13 cellular contexts compared by ENCODE assay signal in the genomic region with DNA sequence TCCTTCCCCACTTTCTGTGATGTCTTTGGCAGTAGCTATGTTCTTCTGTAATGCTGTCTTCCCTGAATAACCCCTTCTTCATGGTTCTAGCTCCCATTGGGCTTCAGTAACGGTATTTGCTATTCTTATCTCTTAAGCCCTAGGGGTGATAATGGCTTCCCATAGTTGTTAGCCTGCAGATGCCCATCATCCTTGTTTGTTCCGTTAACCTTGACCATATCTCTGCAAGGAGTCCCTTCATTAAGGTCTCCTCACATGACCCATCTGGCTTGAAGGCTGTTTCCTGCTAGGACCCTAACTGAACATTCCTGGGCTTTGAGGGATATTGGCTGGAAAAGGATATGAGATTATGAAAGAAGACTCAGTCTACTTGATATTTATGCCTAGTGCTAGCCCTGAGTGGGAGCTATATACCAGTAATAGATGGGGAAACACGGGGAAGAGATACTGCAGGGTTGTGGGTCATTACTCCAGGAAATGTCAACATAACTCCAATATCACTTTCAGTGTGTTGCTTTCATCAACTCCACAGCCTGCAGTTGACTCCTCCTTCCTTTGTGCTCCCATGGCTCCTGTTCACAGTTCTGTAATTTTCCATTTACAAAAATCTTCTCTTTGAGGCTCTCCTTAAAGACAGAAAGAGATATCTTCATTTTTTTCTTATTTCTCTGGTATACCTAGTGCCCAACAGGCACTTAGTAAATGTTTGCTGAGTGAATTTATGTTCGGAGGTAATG. TPM values are rescaled to one million over a fixed set of nuclear protein-coding genes. Genes with fewer than 3 reads are reported as not detected.
A peak's percentile ranks its signal among the peaks of the same experiment; 100 is the strongest.
DNase-seq lines count a peak whose midpoint lies in the region; ATAC-seq, FAIRE-seq and TF ChIP-seq lines count a peak whose summit lies in the region.
"Had no signal": no experiment of that assay in that cellular context is flagged by ENCODE, and none has a peak within 500 bp of the region (broad histone marks: within the 10 kb centered on the region; RNA-seq: fewer than 3 reads in every experiment).

No MANE protein-coding gene starts in this region.

- TF ChIP-seq EP300 in K562 (IDR thresholded peaks at IDR 0.05; ENCODE audit: low read length), result peak; percentile 68

- H3K79me2 ChIP-seq in K562 (ENCODE audit: control insufficient read depth, insufficient read depth, low read length), result peaks cover 15% of the 10 kb centered on the region
- no peaks in the 10 kb centered on the region for H3K79me2 ChIP-seq in H9 (ENCODE audit: insufficient read depth, low read length)

- no peak overlapping the region for H4K91ac ChIP-seq in H9 (ENCODE audit: insufficient read length, low read depth, low read length)

- H3K27ac ChIP-seq in K562 (ENCODE audit: extremely low read depth, low read depth, low read length) (peak overlapping the region; percentile 7; the same call in 1 of the 3 replicates), upper lobe of right lung (no peak overlapping the region), H9 (ENCODE audit: insufficient read length, low read depth, low read length) (no peak overlapping the region)

- no peaks in the 10 kb centered on the region for H4K20me1 ChIP-seq in K562 (replicated peaks; ENCODE audit: control insufficient read depth, insufficient read depth, low read length)
- no peaks in the 10 kb centered on the region for H4K20me1 ChIP-seq in H9 (ENCODE audit: control insufficient read depth, insufficient read depth, insufficient read length)

- ATAC-seq in K562 (no peak), upper lobe of right lung (peak; percentile 41), GM21381 (IDR thresholded peaks at IDR 0.05; ENCODE audit: unreplicated experiment) (no peak), HG03135 (IDR thresholded peaks at IDR 0.05; ENCODE audit: unreplicated experiment) (no peak)

- no peak for TF ChIP-seq CTCF in K562 (IDR thresholded peaks at IDR 0.05 in 2 of 3, conservative IDR thresholded peaks at IDR 0.05 in 1 of 3; ENCODE audit: insufficient read depth in 2 of 3, low read depth in 1 of 3, low read length in 3 of 3)
- TF ChIP-seq CTCF in upper lobe of right lung (IDR thresholded peaks at IDR 0.05), result no peak
- TF ChIP-seq CTCF in H9 (conservative IDR thresholded peaks at IDR 0.05), result no peak

- H3K36me3 ChIP-seq in K562 (ENCODE audit: control insufficient read depth, insufficient read depth, low read length), result peaks cover 6% of the 10 kb centered on the region; the same call in 1 of the 3 replicates
- peaks cover 5% of the 10 kb centered on the region for H3K36me3 ChIP-seq in upper lobe of right lung

- CTCF ChIA-PET in activated naive CD4-positive, alpha-beta T cell treated with anti-CD3 and anti-CD28 coated beads for 36 hours (lab: Charles Lee), result interaction anchor here (1.0 to 11.6 kb wide), 5 partner anchors 14 to 130 kb away, joined by 3 to 158 read pairs (median 10); a partner anchor contains a TSS
- CTCF ChIA-PET in K562 (lab: Yijun Ruan, JAX; ENCODE audit: low intra/inter-chr PET ratio), result no interaction called here

- H3K14ac ChIP-seq in H9 (ENCODE audit: insufficient read depth, low read length), result no peak overlapping the region

- in situ Hi-C loops in K562 (cut with MboI), result loop anchor here (5.0 kb wide), 1 partner anchor 101 kb away; no protein-coding TSS in a partner anchor

- H3K4me1 ChIP-seq in K562 (replicated peaks in 1 of 2; ENCODE audit: control insufficient read depth in 2 of 2, insufficient read depth in 2 of 2, low read length in 2 of 2) (peaks cover 9 to 36% of the 10 kb centered on the region in 2 experiments; a peak in 4 of 5 replicates), upper lobe of right lung (peaks cover 39% of the 10 kb centered on the region), H9 (ENCODE audit: insufficient read depth, low read length) (no peaks in the 10 kb centered on the region)

- H3K27me3 Mint-ChIP-seq in activated naive CD4-positive, alpha-beta T cell treated with anti-CD3 and anti-CD28 coated beads for 36 hours (ENCODE audit: low read depth), result no peaks in the 10 kb centered on the region
- H3K27me3 Mint-ChIP-seq in H9 (ENCODE audit: low read depth), result no peaks in the 10 kb centered on the region; the same call in 1 of the 2 replicates

- no peaks in the 10 kb centered on the region for H3K27me3 ChIP-seq in K562 (ENCODE audit: control insufficient read depth in 2 of 2, insufficient read depth in 2 of 2, low read length in 2 of 2)
- no peaks in the 10 kb centered on the region for H3K27me3 ChIP-seq in upper lobe of right lung
- H3K27me3 ChIP-seq in H9 (ENCODE audit: insufficient read depth, low read length), result no peaks in the 10 kb centered on the region

- TF ChIP-seq RAD21 in K562 (CRISPR knock-in tag; conservative IDR thresholded peaks at IDR 0.05 in 1 of 2, IDR thresholded peaks at IDR 0.05 in 1 of 2), result no peak

- no peaks in the 10 kb centered on the region for H3K79me1 ChIP-seq in H9 (ENCODE audit: insufficient read depth, low read depth, low read length, poor library complexity, severe bottlenecking)

- no peak overlapping the region for H3K4me3 ChIP-seq in K562
- H3K4me3 ChIP-seq in upper lobe of right lung, result peak overlapping the region; percentile 11

- H4K5ac ChIP-seq in H9 (ENCODE audit: insufficient read length, low read depth, low read length), result no peak overlapping the region

- H3K56ac ChIP-seq in H9 (ENCODE audit: insufficient read length, low read depth, low read length), result no peak overlapping the region

- no peak overlapping the region for H2BK120ac ChIP-seq in H9 (ENCODE audit: low read depth, low read length, poor library complexity, severe bottlenecking)

- peak; percentile 57 for FAIRE-seq in K562 (lab: Jason Lieb, UNC)
- FAIRE-seq: GM12892 had no signal

- no peak overlapping the region for H2BK12ac ChIP-seq in H9 (ENCODE audit: insufficient read length, low read depth, low read length)

- no peak overlapping the region for H3K4ac ChIP-seq in H9 (ENCODE audit: low read depth, low read length)

- BruUV-seq in K562 (replicated peaks; lab: Mats Ljungman, UMichigan), result no TSS peak

- H4K8ac ChIP-seq in H9 (replicated peaks; ENCODE audit: insufficient read length, low read depth, low read length), result no peak overlapping the region

- H3K23me2 ChIP-seq in H9 (ENCODE audit: insufficient read length, low read depth, low read length, poor library complexity, severe bottlenecking), result no peaks in the 10 kb centered on the region

- no peak overlapping the region for H3K18ac ChIP-seq in H9 (ENCODE audit: insufficient read length, low read depth, low read length)

- H3K36me3 Mint-ChIP-seq in activated naive CD4-positive, alpha-beta T cell treated with anti-CD3 and anti-CD28 coated beads for 36 hours (ENCODE audit: low read depth), result peaks cover 6% of the 10 kb centered on the region
- no peaks in the 10 kb centered on the region for H3K36me3 Mint-ChIP-seq in H9 (ENCODE audit: insufficient read depth in 1 of 3, low read depth in 3 of 3)

- POLR2A ChIA-PET in K562 (lab: Yijun Ruan, JAX), result interaction anchor here (0.6 to 4.6 kb wide), 4 partner anchors 10 to 155 kb away, joined by 3 to 41 read pairs (median 4); a partner anchor contains a TSS

- peak overlapping the region; percentile 14 for H3K4me3 Mint-ChIP-seq in activated naive CD4-positive, alpha-beta T cell treated with anti-CD3 and anti-CD28 coated beads for 36 hours
- H3K4me3 Mint-ChIP-seq in H9, result no peak overlapping the region

- H3K4me1 Mint-ChIP-seq in activated naive CD4-positive, alpha-beta T cell treated with anti-CD3 and anti-CD28 coated beads for 36 hours (ENCODE audit: low read depth), result peaks cover 63% of the 10 kb centered on the region
- H3K4me1 Mint-ChIP-seq in H9, result peaks cover 0 to under 1% of the 10 kb centered on the region in 2 experiments; a peak in 2 of 4 replicates

- no peak overlapping the region for H2AK5ac ChIP-seq in H9 (ENCODE audit: insufficient read length, low read length)

- no peak for DNase-seq in activated naive CD4-positive, alpha-beta T cell treated with anti-CD3 and anti-CD28 coated beads for 36 hours
- no peak for DNase-seq in activated naive CD4-positive, alpha-beta T cell treated with Interleukin-2 at 50 U/mL for 16 hours
- peak; percentile 45 for DNase-seq in NCI-H146 treated with DMSO at 0.1 percent for 48 hours (lab: John Stamatoyannopoulos, UW; ENCODE audit: unreplicated experiment)
- peak in 1 of 4 experiments; percentile 41 for DNase-seq in K562 (ENCODE audit: extremely low read depth in 1 of 4, low spot score in 3 of 4)
- DNase-seq in upper lobe of right lung, result no peak
- no peak for DNase-seq in H9
- DNase-seq: dermis blood vessel endothelial cell, NCI-H1092, NCI-H510A treated with DMSO at 0.1 percent for 48 hours, trophoblast cell had no signal

- no peaks in the 10 kb centered on the region for H3K9me3 Mint-ChIP-seq in activated naive CD4-positive, alpha-beta T cell treated with anti-CD3 and anti-CD28 coated beads for 36 hours
- no peaks in the 10 kb centered on the region for H3K9me3 Mint-ChIP-seq in H9

- no peaks in the 10 kb centered on the region for H3K9me1 ChIP-seq in K562 (ENCODE audit: control insufficient read depth, insufficient read depth, low read length)

- no peak overlapping the region for H3K27ac Mint-ChIP-seq in activated naive CD4-positive, alpha-beta T cell treated with anti-CD3 and anti-CD28 coated beads for 36 hours
- H3K27ac Mint-ChIP-seq in H9, result no peak overlapping the region

- H3K23ac ChIP-seq in H9 (ENCODE audit: insufficient read length, low read depth, low read length), result no peak overlapping the region

- no peak overlapping the region for H3T11ph ChIP-seq in H9 (ENCODE audit: low read length)

- H3K9ac ChIP-seq in K562 (ENCODE audit: insufficient read depth in 1 of 2, low read depth in 2 of 2, low read length in 2 of 2) (no peak overlapping the region), H9 (ENCODE audit: extremely low read depth, insufficient read length, low read length) (no peak overlapping the region)

- H2BK5ac ChIP-seq in H9 (ENCODE audit: insufficient read length, low read length), result no peak overlapping the region

- H3K9me3 ChIP-seq in K562 (replicated peaks; ENCODE audit: control insufficient read depth, insufficient read depth, low read depth, low read length), result no peaks in the 10 kb centered on the region
- no peaks in the 10 kb centered on the region for H3K9me3 ChIP-seq in upper lobe of right lung
- no peaks in the 10 kb centered on the region for H3K9me3 ChIP-seq in H9 (ENCODE audit: control insufficient read depth, low read depth, low read length)

- 19% methylated on average over 4 of the region's 4 CpGs for WGBS in K562 (ENCODE audit: insufficient coverage, low coverage, missing lambda C conversion rate)
- no CpG with 5 or more reads among the region's 4 CpGs for WGBS in H9 (ENCODE audit: extremely low coverage, insufficient read length, low lambda C conversion rate)

- H3K4me2 ChIP-seq in K562 (ENCODE audit: insufficient read depth, low read length), result peak overlapping the region; percentile 59
- H3K4me2 ChIP-seq in H9 (ENCODE audit: insufficient read depth, insufficient read length, low read length), result no peak overlapping the region

- H2AFZ ChIP-seq in K562 (ENCODE audit: low read depth, low read length), result 0 out of 2 replicates have a peak overlapping the region, but pooled peaks have one; percentile 2
- no peak overlapping the region for H2AFZ ChIP-seq in H9 (ENCODE audit: low read length)

- no peak overlapping the region for H2BK20ac ChIP-seq in H9 (ENCODE audit: low read depth, low read length, poor library complexity, severe bottlenecking)

- TF ChIP-seq POLR2A in K562 (conservative IDR thresholded peaks at IDR 0.05), result no peak

- intact Hi-C loops in activated naive CD4-positive, alpha-beta T cell treated with anti-CD3 and anti-CD28 coated beads for 36 hours (cut with micrococcal nuclease), result loop anchor here (5.0 to 10.0 kb wide), 3 partner anchors 154 to 1209 kb away; a partner anchor contains a TSS
- intact Hi-C loops in K562 (cut with micrococcal nuclease) (no loop called here), upper lobe of right lung (cut with DNase I) (no loop called here)

- no peak overlapping the region for H2BK15ac ChIP-seq in H9 (ENCODE audit: low read depth, low read length)

RNA-seq across cellular contexts. Expression of a gene that starts 2.5 kb away (rescaled TPM):
- total RNA-seq in activated naive CD4-positive, alpha-beta T cell treated with anti-CD3 and anti-CD28 coated beads for 36 hours, result 10 to 100 TPM; 22.5 to 25.0 TPM
- total RNA-seq in K562 (2011; cell fraction: chromatin; rRNA removed; ENCODE audit: low replicate concordance), result 22.3 and 22.5 TPM in 2 replicates
- 18.4 and 20.3 TPM in 2 replicates for total RNA-seq in K562 (2011; cell fraction: nucleolus; rRNA removed)
- total RNA-seq in K562 (2011; cell fraction: nucleoplasm; rRNA removed), result 21.1 and 25.2 TPM in 2 replicates
- total RNA-seq in K562 (2014; rRNA removed), result 8.7 and 9.7 TPM in 2 replicates
- total RNA-seq in K562 (2014; rRNA removed; fragmentation: Illumina TruSeq; extraction: Trizol), result 13.6 and 17.0 TPM in 2 replicates
- 14.1 and 17.1 TPM in 2 replicates for total RNA-seq in K562 (2015; rRNA removed; fragmentation: Illumina TruSeq; extraction: Trizol)
- total RNA-seq in K562 (2021), result 9.7 and 10.4 TPM in 2 replicates
- polyA plus RNA-seq in K562 (2011; rRNA removed), result 13.1 and 21.7 TPM in 2 replicates
- 10.9 and 14.9 TPM in 2 replicates for polyA plus RNA-seq in K562 (2011; cell fraction: cytosol; rRNA removed)
- polyA plus RNA-seq in K562 (2011; cell fraction: nucleus; rRNA removed), result 6.1 and 10.3 TPM in 2 replicates
- 12.3 and 24.7 TPM in 2 replicates for polyA plus RNA-seq in K562 (2012)
- polyA plus RNA-seq in K562 (2014; fragmentation: Illumina TruSeq; extraction: Trizol), result 16.9 and 18.5 TPM in 2 replicates
- polyA plus RNA-seq in K562 (2014; fragmentation: Nextera tagmentation; extraction: Ambion mirVana), result 10 to 100 TPM; 15.6 to 19.8 TPM
- polyA plus RNA-seq in K562 (2014; rRNA removed), result 11.3 and 11.9 TPM in 2 replicates
- polyA minus RNA-seq in K562 (2011; rRNA and poly(A)+ RNA removed), result 9.1 and 12.0 TPM in 2 replicates
- polyA minus RNA-seq in K562 (2011; cell fraction: cytosol; rRNA and poly(A)+ RNA removed), result 2.0 and 7.4 TPM in 2 replicates
- polyA minus RNA-seq in K562 (2011; cell fraction: nucleus; rRNA and poly(A)+ RNA removed), result 6.5 and 6.6 TPM in 2 replicates
- 45.0 TPM for total RNA-seq in upper lobe of right lung
- total RNA-seq in H9 (2021), result 0.02 and 0.07 TPM in 2 replicates

RNA-seq across cellular contexts. Expression of a gene that starts 13.6 kb away (rescaled TPM):
- total RNA-seq in activated naive CD4-positive, alpha-beta T cell treated with anti-CD3 and anti-CD28 coated beads for 36 hours, result 10 to 100 TPM; 14.4 to 14.8 TPM
- total RNA-seq in K562 (2011; cell fraction: chromatin; rRNA removed; ENCODE audit: low replicate concordance), result 27.8 and 49.3 TPM in 2 replicates
- total RNA-seq in K562 (2011; cell fraction: nucleolus; rRNA removed), result 14.2 and 15.1 TPM in 2 replicates
- total RNA-seq in K562 (2011; cell fraction: nucleoplasm; rRNA removed), result 33.1 and 59.3 TPM in 2 replicates
- total RNA-seq in K562 (2014; rRNA removed) (13.5 and 14.7 TPM in 2 replicates), K562 (2014; rRNA removed; fragmentation: Illumina TruSeq; extraction: Trizol) (14.2 and 14.7 TPM in 2 replicates), K562 (2015; rRNA removed; fragmentation: Illumina TruSeq; extraction: Trizol) (11.5 and 12.9 TPM in 2 replicates), K562 (2021) (11.9 and 13.0 TPM in 2 replicates), upper lobe of right lung (32.6 TPM), H9 (2021) (30.4 and 30.7 TPM in 2 replicates)
- polyA plus RNA-seq in K562 (2011; rRNA removed) (11.4 and 16.2 TPM in 2 replicates), K562 (2014; fragmentation: Illumina TruSeq; extraction: Trizol) (10.5 and 10.8 TPM in 2 replicates), K562 (2014; fragmentation: Nextera tagmentation; extraction: Ambion mirVana) (1 to 10 TPM; 2.5 to 2.8 TPM), K562 (2014; rRNA removed) (12.1 and 12.3 TPM in 2 replicates)
- 7.9 and 8.7 TPM in 2 replicates for polyA plus RNA-seq in K562 (2011; cell fraction: cytosol; rRNA removed)
- polyA plus RNA-seq in K562 (2011; cell fraction: nucleus; rRNA removed), result 11.6 and 12.0 TPM in 2 replicates
- 7.4 and 9.2 TPM in 2 replicates for polyA plus RNA-seq in K562 (2012)
- polyA minus RNA-seq in K562 (2011; rRNA and poly(A)+ RNA removed), result 21.1 and 24.9 TPM in 2 replicates
- 6.6 and 8.4 TPM in 2 replicates for polyA minus RNA-seq in K562 (2011; cell fraction: cytosol; rRNA and poly(A)+ RNA removed)
- polyA minus RNA-seq in K562 (2011; cell fraction: nucleus; rRNA and poly(A)+ RNA removed), result 12.9 and 19.1 TPM in 2 replicates

RNA-seq across cellular contexts. Expression of a gene that starts 52.2 kb away (rescaled TPM):
- total RNA-seq in activated naive CD4-positive, alpha-beta T cell treated with anti-CD3 and anti-CD28 coated beads for 36 hours, result 10 to 100 TPM; 33.5 to 34.4 TPM
- total RNA-seq in K562 (2011; cell fraction: chromatin; rRNA removed; ENCODE audit: low replicate concordance), result 21.5 and 24.6 TPM in 2 replicates
- total RNA-seq in K562 (2011; cell fraction: nucleolus; rRNA removed), result 27.5 and 31.9 TPM in 2 replicates
- 26.3 and 27.0 TPM in 2 replicates for total RNA-seq in K562 (2011; cell fraction: nucleoplasm; rRNA removed)
- 32.1 and 33.1 TPM in 2 replicates for total RNA-seq in K562 (2014; rRNA removed)
- 9.9 and 10.9 TPM in 2 replicates for total RNA-seq in K562 (2014; rRNA removed; fragmentation: Illumina TruSeq; extraction: Trizol)
- total RNA-seq in K562 (2015; rRNA removed; fragmentation: Illumina TruSeq; extraction: Trizol), result 14.1 and 14.6 TPM in 2 replicates
- total RNA-seq in K562 (2021), result 29.8 and 30.4 TPM in 2 replicates
- polyA plus RNA-seq in K562 (2011; rRNA removed), result 11.5 and 13.9 TPM in 2 replicates
- 9.5 and 16.6 TPM in 2 replicates for polyA plus RNA-seq in K562 (2011; cell fraction: cytosol; rRNA removed)
- 19.1 and 21.0 TPM in 2 replicates for polyA plus RNA-seq in K562 (2011; cell fraction: nucleus; rRNA removed)
- 18.7 and 22.8 TPM in 2 replicates for polyA plus RNA-seq in K562 (2012)
- 12.0 and 12.6 TPM in 2 replicates for polyA plus RNA-seq in K562 (2014; fragmentation: Illumina TruSeq; extraction: Trizol)
- polyA plus RNA-seq in K562 (2014; fragmentation: Nextera tagmentation; extraction: Ambion mirVana), result 1 to 10 TPM; 2.4 to 2.5 TPM
- 25.0 and 25.7 TPM in 2 replicates for polyA plus RNA-seq in K562 (2014; rRNA removed)
- 10.3 and 13.4 TPM in 2 replicates for polyA minus RNA-seq in K562 (2011; rRNA and poly(A)+ RNA removed)
- 12.1 and 13.3 TPM in 2 replicates for polyA minus RNA-seq in K562 (2011; cell fraction: cytosol; rRNA and poly(A)+ RNA removed)
- polyA minus RNA-seq in K562 (2011; cell fraction: nucleus; rRNA and poly(A)+ RNA removed), result 21.1 and 33.3 TPM in 2 replicates
- 32.0 TPM for total RNA-seq in upper lobe of right lung
- 6.7 and 7.6 TPM in 2 replicates for total RNA-seq in H9 (2021)
